18 cellular contexts compared by ENCODE assay signal in genomic region chr1:27744556-27744955, GRCh38. TPM values are rescaled to one million over a fixed set of nuclear protein-coding genes. Genes with fewer than 3 reads are reported as not detected.
DNase-seq lines count a peak whose midpoint lies in the region; ATAC-seq, FAIRE-seq and TF ChIP-seq lines count a peak whose summit lies in the region.
"Had no signal": no experiment of that assay in that cellular context is flagged by ENCODE, and none has a peak within 500 bp of the region (broad histone marks: within the 10 kb centered on the region; RNA-seq: fewer than 3 reads in every experiment).

No MANE protein-coding gene starts in this region.

- no peaks in the 10 kb centered on the region for H3K9me3 Mint-ChIP-seq in activated T-helper 17 cell treated with anti-CD3 and anti-CD28 coated beads, Interleukin-2, amount 50 U/mL, for 72 hours
- H3K9me3 Mint-ChIP-seq: CD14-positive monocyte; CD8-positive, alpha-beta T cell had no signal

- H3K27ac Mint-ChIP-seq in activated T-helper 17 cell treated with anti-CD3 and anti-CD28 coated beads, Interleukin-2, amount 50 U/mL, for 72 hours = peak overlapping the region; percentile 37
- H3K27ac Mint-ChIP-seq: CD8-positive, alpha-beta T cell had no signal

- no peak overlapping the region for H3K18ac ChIP-seq in mesendoderm (ENCODE audit: low read length)

- intact Hi-C loops in kidney (cut with DNase I) = no loop called here

- no peak overlapping the region for H2BK120ac ChIP-seq in mesendoderm (ENCODE audit: low read depth, low read length)

- ATAC-seq in activated T-helper 17 cell treated with anti-CD3 and anti-CD28 coated beads, Interleukin-2, amount 50 U/mL, for 72 hours (replicated peaks) = no peak
- ATAC-seq in HG03108 (IDR thresholded peaks at IDR 0.05; ENCODE audit: unreplicated experiment) = no peak
- ATAC-seq: CD8-positive, alpha-beta T cell; GM12878 had no signal

- no peak overlapping the region for H3K4me3 ChIP-seq in mesendoderm (ENCODE audit: low read length)
- no peak overlapping the region for H3K4me3 ChIP-seq in kidney (ENCODE audit: low read length in 2 of 2)
- H3K4me3 ChIP-seq: GM12878 had no signal

- DNase-seq in DMS53 (lab: John Stamatoyannopoulos, UW) = peak; percentile 31
- no peak for DNase-seq in DMS53 treated with DMSO at 0.1 percent for 48 hours (lab: John Stamatoyannopoulos, UW; ENCODE audit: unreplicated experiment)
- peak; percentile 13 for DNase-seq in mesendoderm
- DNase-seq in kidney = no peak
- no peak for DNase-seq in activated CD4-positive, alpha-beta T cell treated with anti-CD3 and anti-CD28 coated beads for 48 hours
- DNase-seq: CD8-positive, alpha-beta T cell; COR-L47; DMS153; GF-D8; KBM-7 had no signal

- no peak overlapping the region for H3K4me2 ChIP-seq in mesendoderm (ENCODE audit: low read length)

- no peaks in the 10 kb centered on the region for H3K79me1 ChIP-seq in mesendoderm (ENCODE audit: low read length)

- no peak overlapping the region for H3K23ac ChIP-seq in mesendoderm (ENCODE audit: low read length)

- H3K36me3 Mint-ChIP-seq in activated T-helper 17 cell treated with anti-CD3 and anti-CD28 coated beads, Interleukin-2, amount 50 U/mL, for 72 hours (ENCODE audit: low read depth) = peaks cover 48% of the 10 kb centered on the region

- H3K27me3 ChIP-seq in mesendoderm (ENCODE audit: insufficient read depth, low read length, poor library complexity) = no peaks in the 10 kb centered on the region

- H4K8ac ChIP-seq in mesendoderm (ENCODE audit: low read depth, low read length) = no peak overlapping the region

- TF ChIP-seq CTCF in kidney (IDR thresholded peaks at IDR 0.05; ENCODE audit: borderline replicate concordance, extremely low read depth, insufficient read depth) = no peak

- H3K36me3 ChIP-seq in mesendoderm (ENCODE audit: control insufficient read depth, insufficient read depth, low read length) (peaks cover 1% of the 10 kb centered on the region), kidney (ENCODE audit: control insufficient read depth in 1 of 2, insufficient read depth in 2 of 2, low read length in 2 of 2) (peaks cover 16 to 26% of the 10 kb centered on the region in 2 donors)

- no peak overlapping the region for H3K4ac ChIP-seq in mesendoderm (ENCODE audit: low read depth, low read length)

- H3K27me3 Mint-ChIP-seq in activated T-helper 17 cell treated with anti-CD3 and anti-CD28 coated beads, Interleukin-2, amount 50 U/mL, for 72 hours = no peaks in the 10 kb centered on the region

- no peak overlapping the region for H4K5ac ChIP-seq in mesendoderm (ENCODE audit: low read length)

- no peaks in the 10 kb centered on the region for H3K4me1 Mint-ChIP-seq in activated T-helper 17 cell treated with anti-CD3 and anti-CD28 coated beads, Interleukin-2, amount 50 U/mL, for 72 hours

- no peaks in the 10 kb centered on the region for H3K9me3 ChIP-seq in kidney (ENCODE audit: control insufficient read depth in 1 of 2, low read length in 2 of 2)

- no peak overlapping the region for H3K4me3 Mint-ChIP-seq in activated T-helper 17 cell treated with anti-CD3 and anti-CD28 coated beads, Interleukin-2, amount 50 U/mL, for 72 hours
- H3K4me3 Mint-ChIP-seq: CD14-positive monocyte; CD8-positive, alpha-beta T cell had no signal

- WGBS in mesendoderm (ENCODE audit: extremely low coverage, insufficient coverage, low lambda C conversion rate) = no CpG with 5 or more reads among the region's 5 CpGs

- no peak overlapping the region for H3K27ac ChIP-seq in mesendoderm (ENCODE audit: low read depth, low read length)
- H3K27ac ChIP-seq in kidney (ENCODE audit: low read depth in 2 of 2, low read length in 2 of 2) = no peak overlapping the region
- H3K27ac ChIP-seq: 22Rv1, HL-60 had no signal

- no peak overlapping the region for H2BK15ac ChIP-seq in mesendoderm (replicated peaks; ENCODE audit: low read depth)

- FAIRE-seq in kidney (lab: Jason Lieb, UNC) = no peak
- FAIRE-seq: D721Med, GM12878, GM18507 had no signal

- H3K56ac ChIP-seq in mesendoderm (ENCODE audit: low read length) = no peak overlapping the region

- no peak overlapping the region for H2BK5ac ChIP-seq in mesendoderm (ENCODE audit: low read length)

- H3K4me1 ChIP-seq in mesendoderm (ENCODE audit: control insufficient read depth, low read depth, low read length) = no peaks in the 10 kb centered on the region
- H3K4me1 ChIP-seq in kidney (ENCODE audit: control insufficient read depth in 1 of 2, insufficient read depth in 1 of 2, low read depth in 1 of 2, low read length in 2 of 2) = no peaks in the 10 kb centered on the region

- no peaks in the 10 kb centered on the region for H3K79me2 ChIP-seq in mesendoderm (ENCODE audit: control insufficient read depth, insufficient read depth, low read length)

- H2AK5ac ChIP-seq in mesendoderm (ENCODE audit: low read length) = no peak overlapping the region

- H3K9ac ChIP-seq in mesendoderm (ENCODE audit: low read length) (no peak overlapping the region), kidney (ENCODE audit: low read length in 2 of 2) (no peak overlapping the region)

RNA-seq across cellular contexts. Expression of gene FAM76A, which starts 18.8 kb away (rescaled TPM):
- total RNA-seq in activated T-helper 17 cell treated with anti-CD3 and anti-CD28 coated beads, Interleukin-2, amount 50 U/mL, for 72 hours = 1 to 10 TPM; 6.4 to 8.4 TPM
- polyA plus RNA-seq in mesendoderm (2013, experiment 1 of 2) = 7.5 TPM
- 7.3 TPM for polyA plus RNA-seq in mesendoderm (2013, experiment 2 of 2)
- 17.0 TPM for total RNA-seq in kidney
- 5.9 TPM for polyA plus RNA-seq in kidney (ENCODE audit: insufficient read depth, low read depth, low replicate concordance)

RNA-seq across cellular contexts. Expression of gene STX12, which starts 28.5 kb away (rescaled TPM):
- total RNA-seq in activated T-helper 17 cell treated with anti-CD3 and anti-CD28 coated beads, Interleukin-2, amount 50 U/mL, for 72 hours = 10 to 100 TPM; 39.1 to 50.7 TPM
- 9.5 TPM for polyA plus RNA-seq in mesendoderm (2013, experiment 1 of 2)
- polyA plus RNA-seq in mesendoderm (2013, experiment 2 of 2) = 10.3 TPM
- 49.0 TPM for total RNA-seq in kidney
- 27.9 TPM for polyA plus RNA-seq in kidney (ENCODE audit: insufficient read depth, low read depth, low replicate concordance)

Comparison
In these comparisons a context has a peak if more than half of its experiments do, and no peak if none do; other contexts are left out.
1. DNase-seq: peak in DMS53 (single experiment) and mesendoderm (single experiment); none in DMS53 treated with DMSO at 0.1 percent for 48 hours (single experiment), kidney (single experiment) and activated CD4-positive, alpha-beta T cell treated with anti-CD3 and anti-CD28 coated beads for 48 hours (single experiment).